ENCODE assay signal across 8 cellular contexts in the genomic region with DNA sequence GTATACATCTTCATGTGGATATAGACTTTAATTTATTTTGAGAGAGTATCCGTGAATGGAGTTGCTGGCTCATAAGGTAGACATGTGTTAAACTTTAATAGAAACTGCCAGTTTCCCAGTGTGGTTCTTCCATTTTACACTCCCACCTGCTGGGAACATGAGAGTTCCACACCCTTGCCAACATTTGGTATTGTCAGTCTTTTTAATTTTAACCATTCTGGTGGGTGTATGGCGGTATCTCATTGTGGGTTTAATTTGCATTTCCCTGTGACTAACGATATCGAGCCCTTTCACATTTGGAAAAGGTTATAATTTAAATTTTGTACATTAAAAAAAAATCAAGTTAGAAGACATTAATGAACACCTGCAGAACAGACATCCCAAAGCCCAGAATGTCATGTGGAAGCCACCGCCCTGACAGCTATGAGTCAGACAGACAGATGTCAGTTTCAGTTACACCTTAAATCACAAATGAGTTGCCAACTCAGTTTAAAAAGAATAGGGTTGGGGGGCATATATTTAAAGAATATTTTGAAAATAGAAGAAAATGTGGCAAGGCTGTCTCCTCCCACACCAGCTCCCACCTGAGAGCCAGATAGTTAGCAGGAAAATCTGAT. TPM values are rescaled to one million over a fixed set of nuclear protein-coding genes. Genes with fewer than 3 reads are reported as not detected.
DNase-seq lines count a peak whose midpoint lies in the region; ATAC-seq, FAIRE-seq and TF ChIP-seq lines count a peak whose summit lies in the region.

No MANE protein-coding gene starts in this region.

- TF ChIP-seq CTCF in PC-9 (conservative IDR thresholded peaks at IDR 0.05) (no peak), keratinocyte (optimal IDR thresholded peaks at IDR 0.05 in 1 of 3, IDR thresholded peaks at IDR 0.05 in 1 of 3, conservative IDR thresholded peaks at IDR 0.05 in 1 of 3; ENCODE audit: extremely low read depth in 1 of 3, insufficient read depth in 2 of 3, low read length in 3 of 3) (no peak)

- peak overlapping the region; percentile 46 for H3K27ac ChIP-seq in PC-9
- H3K27ac ChIP-seq in keratinocyte (ENCODE audit: control insufficient read depth, insufficient read depth, low read length): peak overlapping the region; percentile 62

- H3K9me2 ChIP-seq in PC-9 (ENCODE audit: insufficient read depth): no peaks in the 10 kb centered on the region

- peak; percentile 78 to 83 for ATAC-seq in activated CD4-positive, CD25-positive, alpha-beta regulatory T cell treated with anti-CD3 and anti-CD28 coated beads, Interleukin-2, amount 50 U/mL, for 24 hours
- ATAC-seq in HG02798 (IDR thresholded peaks at IDR 0.05; ENCODE audit: poor library complexity, unreplicated experiment): peak; percentile 87

- H3K4me3 ChIP-seq in PC-9 (peak overlapping the region; percentile 4; the same call in 1 of the 2 replicates), keratinocyte (ENCODE audit: control insufficient read depth in 2 of 3, extremely low read depth in 1 of 3, insufficient read depth in 2 of 3, low read depth in 1 of 3, low read length in 3 of 3) (peak overlapping the region in 2 of 3 experiments; percentile 19 to 44)

- H3K4me1 ChIP-seq in PC-9 (replicated peaks; ENCODE audit: insufficient read depth) (peaks cover 47% of the 10 kb centered on the region), keratinocyte (ENCODE audit: control insufficient read depth, extremely low read depth, insufficient read depth, low read length) (peaks cover 33% of the 10 kb centered on the region)

- H4K20me1 ChIP-seq in PC-9 (ENCODE audit: insufficient read depth) (no peaks in the 10 kb centered on the region), keratinocyte (ENCODE audit: control insufficient read depth, extremely low read depth, insufficient read depth, low read length) (no peaks in the 10 kb centered on the region)

- peaks cover 38% of the 10 kb centered on the region for H3F3A ChIP-seq in PC-9 (ENCODE audit: insufficient read depth, low read depth)

- H3K9me3 ChIP-seq in PC-9 (ENCODE audit: insufficient read depth, low read depth) (no peaks in the 10 kb centered on the region), keratinocyte (ENCODE audit: control insufficient read depth, low read depth, low read length) (no peaks in the 10 kb centered on the region)

- no peak for FAIRE-seq in keratinocyte (lab: Jason Lieb, UNC)

- no peak overlapping the region for H2AFZ ChIP-seq in PC-9
- no peak overlapping the region for H2AFZ ChIP-seq in keratinocyte (ENCODE audit: control insufficient read depth, low read length)

- intact Hi-C loops in PC-9 (cut with micrococcal nuclease; ENCODE audit: unreplicated experiment): loop anchor here (1.0 to 2.0 kb wide), 5 partner anchors 28 to 147 kb away; a partner anchor contains a TSS

- no peak for DNase-seq in activated CD4-positive, CD25-positive, alpha-beta regulatory T cell treated with anti-CD3 and anti-CD28 coated beads, Interleukin-2, amount 50 U/mL, for 72 hours
- DNase-seq in PC-9: no peak
- DNase-seq in keratinocyte (ENCODE audit: low read depth, low spot score): no peak
- DNase-seq in midbrain (lab: John Stamatoyannopoulos, UW): no peak
- DNase-seq in immature natural killer cell: no peak
- DNase-seq in hypothalamus (lab: John Stamatoyannopoulos, UW): no peak

- H3K9me3 Mint-ChIP-seq in immature natural killer cell: peaks cover 0 to 2% (median 0%) of the 10 kb centered on the region in 6 donors

- H3K9ac ChIP-seq in keratinocyte (ENCODE audit: control insufficient read depth, extremely low read depth, insufficient read depth, low read length): peak overlapping the region; percentile 51

- H3K36me3 Mint-ChIP-seq in immature natural killer cell: no peaks in the 10 kb centered on the region

- CTCF ChIA-PET in PC-9 (lab: Charles Lee): interaction anchor here (0.6 to 0.7 kb wide), 4 partner anchors 26 to 701 kb away, joined by 3 to 8 read pairs (median 4); no protein-coding TSS in a partner anchor

- peak overlapping the region; percentile 60 for H3K4me2 ChIP-seq in PC-9
- H3K4me2 ChIP-seq in keratinocyte (ENCODE audit: control insufficient read depth, extremely low read depth, insufficient read depth, low read depth, low read length): peak overlapping the region; percentile 83

- no peak overlapping the region for H3K27ac Mint-ChIP-seq in immature natural killer cell

- peaks cover 24% of the 10 kb centered on the region; the same call in 1 of the 2 replicates for H3K79me2 ChIP-seq in PC-9 (ENCODE audit: low read depth)
- no peaks in the 10 kb centered on the region for H3K79me2 ChIP-seq in keratinocyte (ENCODE audit: control insufficient read depth, insufficient read depth, low read length)

- H3K36me3 ChIP-seq in PC-9 (ENCODE audit: low read depth) (no peaks in the 10 kb centered on the region), keratinocyte (ENCODE audit: control insufficient read depth in 2 of 2, extremely low read depth in 1 of 2, insufficient read depth in 2 of 2, low read length in 2 of 2) (no peaks in the 10 kb centered on the region)

- H3K27me3 Mint-ChIP-seq in immature natural killer cell (ENCODE audit: low read depth in 3 of 3): peaks cover 0 to 2% (median 1%) of the 10 kb centered on the region in 3 donors

- dilution Hi-C loops in keratinocyte (cut with MboI; ENCODE audit: extremely low pct_ligation_motif_present, low sequenced_read_pairs): no loop called here

- H3K9me1 ChIP-seq in keratinocyte (ENCODE audit: control insufficient read depth, extremely low read depth, insufficient read depth, low read length): no peaks in the 10 kb centered on the region

- no TSS peak for BruUV-seq in PC-9 (replicated peaks; lab: Mats Ljungman, UMichigan)

- H3K4me1 Mint-ChIP-seq in immature natural killer cell: peaks cover 6 to 7% of the 10 kb centered on the region in 2 donors

- H3K4me3 Mint-ChIP-seq in immature natural killer cell: no peak overlapping the region

- no peaks in the 10 kb centered on the region for H3K27me3 ChIP-seq in PC-9 (ENCODE audit: insufficient read depth, low read depth)
- no peaks in the 10 kb centered on the region for H3K27me3 ChIP-seq in keratinocyte (ENCODE audit: control insufficient read depth, extremely low read depth, insufficient read depth, low read length)

- POLR2A ChIA-PET in PC-9 (lab: Charles Lee; ENCODE audit: unreplicated experiment): interaction anchor here (1.0 kb wide), 1 partner anchor 147 kb away, joined by 3 read pairs; no protein-coding TSS in a partner anchor

RNA-seq across cellular contexts. Expression of a gene that starts 36.9 kb away (rescaled TPM):
- 32.1 and 37.4 TPM in 2 replicates for total RNA-seq in PC-9 (2021)
- polyA plus RNA-seq in keratinocyte (0.97 to 2.0 TPM (median 1.9 TPM) in 3 replicates), immature natural killer cell (under 1 TPM in 2 of 3 donors, not detected in 1; 0.13 to 0.15 TPM)
- 0.46 TPM for polyA plus RNA-seq in keratinocyte (2011; ENCODE audit: low read depth)
- polyA plus RNA-seq in keratinocyte (2011; cell fraction: cytosol; rRNA removed): 1.2 and 1.4 TPM in 2 replicates
- polyA plus RNA-seq in keratinocyte (2011; cell fraction: nucleus; rRNA removed): 3.9 and 4.2 TPM in 2 replicates
- 0.82 and 2.5 TPM in 2 replicates for polyA plus RNA-seq in keratinocyte (2012; ENCODE audit: low replicate concordance)
- 3.3 to 7.7 TPM (median 6.4 TPM) in 3 replicates for polyA minus RNA-seq in keratinocyte
- 4.0 TPM for polyA minus RNA-seq in keratinocyte (2011; cell fraction: cytosol; rRNA and poly(A)+ RNA removed)
- 6.0 and 8.5 TPM in 2 replicates for polyA minus RNA-seq in keratinocyte (2011; cell fraction: nucleus; rRNA and poly(A)+ RNA removed)
